1 cellular context compared by ENCODE assay signal in genomic region chr6:5681480-5681879, GRCh38.
TF ChIP-seq lines count a peak whose summit lies in the region.

No MANE protein-coding gene starts in this region.

TF ChIP-seq in WTC11, 78 proteins besides CTCF, POLR2A, EP300 and RAD21 (continued from another document):
- TF ChIP-seq ATF6 (CRISPR knock-in tag; IDR thresholded peaks at IDR 0.05) (no peak), RELA (CRISPR knock-in tag; IDR thresholded peaks at IDR 0.05; ENCODE audit: borderline replicate concordance) (no peak), ZNF232 (CRISPR knock-in tag; IDR thresholded peaks at IDR 0.05) (no peak), GABPB1 (CRISPR knock-in tag; IDR thresholded peaks at IDR 0.05) (no peak), NR2C2 (CRISPR knock-in tag; IDR thresholded peaks at IDR 0.05) (no peak), ZNF416 (CRISPR knock-in tag; IDR thresholded peaks at IDR 0.05) (no peak), ZNF219 (CRISPR knock-in tag; IDR thresholded peaks at IDR 0.05; ENCODE audit: borderline replicate concordance) (no peak), TEAD1 (CRISPR knock-in tag; IDR thresholded peaks at IDR 0.05) (no peak)
- TF ChIP-seq, protein P1, sequence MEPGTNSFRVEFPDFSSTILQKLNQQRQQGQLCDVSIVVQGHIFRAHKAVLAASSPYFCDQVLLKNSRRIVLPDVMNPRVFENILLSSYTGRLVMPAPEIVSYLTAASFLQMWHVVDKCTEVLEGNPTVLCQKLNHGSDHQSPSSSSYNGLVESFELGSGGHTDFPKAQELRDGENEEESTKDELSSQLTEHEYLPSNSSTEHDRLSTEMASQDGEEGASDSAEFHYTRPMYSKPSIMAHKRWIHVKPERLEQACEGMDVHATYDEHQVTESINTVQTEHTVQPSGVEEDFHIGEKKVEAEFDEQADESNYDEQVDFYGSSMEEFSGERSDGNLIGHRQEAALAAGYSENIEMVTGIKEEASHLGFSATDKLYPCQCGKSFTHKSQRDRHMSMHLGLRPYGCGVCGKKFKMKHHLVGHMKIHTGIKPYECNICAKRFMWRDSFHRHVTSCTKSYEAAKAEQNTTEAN (CRISPR knock-in tag; IDR thresholded peaks at IDR 0.05), result no peak
